ENCODE assay signal across 17 cellular contexts in genomic region chr2:170917219-170917851, GRCh38. TPM values are rescaled to one million over a fixed set of nuclear protein-coding genes. Genes with fewer than 3 reads are reported as not detected.
DNase-seq lines count a peak whose midpoint lies in the region; ATAC-seq and TF ChIP-seq lines count a peak whose summit lies in the region.
"Had no signal": no experiment of that assay in that cellular context is flagged by ENCODE, and none has a peak within 500 bp of the region (broad histone marks: within the 10 kb centered on the region; RNA-seq: fewer than 3 reads in every experiment).

No MANE protein-coding gene starts in this region.

- no peak overlapping the region for H2BK12ac ChIP-seq in mesenchymal stem cell (ENCODE audit: low read length in 2 of 2)

- H3K36me3 Mint-ChIP-seq in activated naive CD4-positive, alpha-beta T cell treated with anti-CD3 and anti-CD28 coated beads for 36 hours (ENCODE audit: low read depth): peaks cover 13% of the 10 kb centered on the region
- H3K36me3 Mint-ChIP-seq in activated naive CD4-positive, alpha-beta T cell treated with anti-CD3 and anti-CD28 coated beads, Interleukin-2, amount 10 ng/mL, durations not matched to agents 7 days and 5 days: peaks cover 5% of the 10 kb centered on the region
- peaks cover 47% of the 10 kb centered on the region for H3K36me3 Mint-ChIP-seq in WTC11

- no peak overlapping the region for H2BK120ac ChIP-seq in mesenchymal stem cell (ENCODE audit: low read depth, low read length)

- intact Hi-C loops in activated naive CD4-positive, alpha-beta T cell treated with anti-CD3 and anti-CD28 coated beads for 36 hours (cut with micrococcal nuclease): no loop called here

- ATAC-seq in WTC11 (peak; percentile 82), HG03460 (IDR thresholded peaks at IDR 0.05; ENCODE audit: unreplicated experiment) (no peak), GM21529 (IDR thresholded peaks at IDR 0.05; ENCODE audit: unreplicated experiment) (no peak)

- H4K91ac ChIP-seq in mesenchymal stem cell (ENCODE audit: low read length): peak overlapping the region; percentile 34

- no peak overlapping the region for H2BK5ac ChIP-seq in mesenchymal stem cell (ENCODE audit: low read depth, low read length, poor library complexity, severe bottlenecking)

- no peak overlapping the region for H2BK15ac ChIP-seq in mesenchymal stem cell (ENCODE audit: low read depth, poor library complexity, severe bottlenecking)

- no peak overlapping the region for H3K18ac ChIP-seq in mesenchymal stem cell (ENCODE audit: low read depth in 1 of 2, low read length in 2 of 2)

- 36% methylated on average over 11 of the region's 11 CpGs for WGBS in mesenchymal stem cell

- H3K23ac ChIP-seq in mesenchymal stem cell (ENCODE audit: low read length in 2 of 2): peak overlapping the region in 1 of 2 experiments; percentile 5

- H3K4me3 Mint-ChIP-seq in activated naive CD4-positive, alpha-beta T cell treated with anti-CD3 and anti-CD28 coated beads for 36 hours: no peak overlapping the region
- H3K4me3 Mint-ChIP-seq in activated naive CD4-positive, alpha-beta T cell treated with anti-CD3 and anti-CD28 coated beads, Interleukin-2, amount 10 ng/mL, durations not matched to agents 7 days and 5 days: no peak overlapping the region
- no peak overlapping the region; the same call in 1 of the 2 replicates for H3K4me3 Mint-ChIP-seq in WTC11
- H3K4me3 Mint-ChIP-seq: HFFc6 had no signal

- CTCF ChIA-PET in activated naive CD4-positive, alpha-beta T cell treated with anti-CD3 and anti-CD28 coated beads for 36 hours (lab: Charles Lee): interaction anchor here (1.5 kb wide), 1 partner anchor 12 kb away, joined by 6 read pairs; the partner anchor contains the start of gene GORASP2
- CTCF ChIA-PET in activated naive CD4-positive, alpha-beta T cell treated with anti-CD3 and anti-CD28 coated beads, Interleukin-2, amount 10 ng/mL, durations not matched to agents 7 days and 5 days (lab: Charles Lee): interaction anchor here (2.1 kb wide), 1 partner anchor 11 kb away, joined by 6 read pairs; the partner anchor contains the start of gene GORASP2
- CTCF ChIA-PET in WTC11 (lab: Charles Lee): interaction anchor here (0.9 to 2.8 kb wide), 2 partner anchors 11 to 44 kb away, joined by 4 to 18 read pairs; partner anchors contain the start of gene GORASP2

- no peak overlapping the region for H3K27ac ChIP-seq in mesenchymal stem cell (ENCODE audit: low read length, poor library complexity, severe bottlenecking)
- H3K27ac ChIP-seq: C4-2B had no signal

- no peak for TF ChIP-seq CTCF in WTC11 (IDR thresholded peaks at IDR 0.05)

- H2AK5ac ChIP-seq in mesenchymal stem cell (ENCODE audit: low read length, severe bottlenecking): no peak overlapping the region

- peak overlapping the region; percentile 93 for H4K8ac ChIP-seq in mesenchymal stem cell (ENCODE audit: low read length)

- no peak overlapping the region for H3K9ac ChIP-seq in mesenchymal stem cell (ENCODE audit: low read length)

- peaks cover 35% of the 10 kb centered on the region for H3K9me3 ChIP-seq in mesenchymal stem cell (ENCODE audit: control insufficient read depth, low read length)

- H3K27ac Mint-ChIP-seq in activated naive CD4-positive, alpha-beta T cell treated with anti-CD3 and anti-CD28 coated beads for 36 hours: peak overlapping the region; percentile 3
- H3K27ac Mint-ChIP-seq in activated naive CD4-positive, alpha-beta T cell treated with anti-CD3 and anti-CD28 coated beads, Interleukin-2, amount 10 ng/mL, durations not matched to agents 7 days and 5 days: no peak overlapping the region
- H3K27ac Mint-ChIP-seq in WTC11: peak overlapping the region; percentile 77
- H3K27ac Mint-ChIP-seq: HFFc6, IgD-negative memory B cell had no signal

- peak overlapping the region; percentile 35 to 54 for H3K4ac ChIP-seq in mesenchymal stem cell (ENCODE audit: low read depth in 1 of 2, low read length in 2 of 2)

- H3K27me3 ChIP-seq in mesenchymal stem cell (ENCODE audit: control insufficient read depth in 1 of 2, insufficient read depth in 1 of 2, low read length in 2 of 2): no peaks in the 10 kb centered on the region

- H3K27me3 Mint-ChIP-seq in activated naive CD4-positive, alpha-beta T cell treated with anti-CD3 and anti-CD28 coated beads for 36 hours (ENCODE audit: low read depth): peaks cover 2% of the 10 kb centered on the region
- H3K27me3 Mint-ChIP-seq in activated naive CD4-positive, alpha-beta T cell treated with anti-CD3 and anti-CD28 coated beads, Interleukin-2, amount 10 ng/mL, durations not matched to agents 7 days and 5 days: no peaks in the 10 kb centered on the region
- H3K27me3 Mint-ChIP-seq in WTC11 (ENCODE audit: low read depth): peaks cover 4% of the 10 kb centered on the region; the same call in 1 of the 2 replicates

- H2AFZ ChIP-seq in mesenchymal stem cell (ENCODE audit: low read depth, low read length): peak overlapping the region; percentile 75

- no peaks in the 10 kb centered on the region for H3K79me1 ChIP-seq in mesenchymal stem cell (replicated peaks; ENCODE audit: low read length, poor library complexity, severe bottlenecking)

- H3K4me1 Mint-ChIP-seq in activated naive CD4-positive, alpha-beta T cell treated with anti-CD3 and anti-CD28 coated beads for 36 hours (ENCODE audit: low read depth): no peaks in the 10 kb centered on the region
- no peaks in the 10 kb centered on the region for H3K4me1 Mint-ChIP-seq in activated naive CD4-positive, alpha-beta T cell treated with anti-CD3 and anti-CD28 coated beads, Interleukin-2, amount 10 ng/mL, durations not matched to agents 7 days and 5 days
- H3K4me1 Mint-ChIP-seq in WTC11: peaks cover 4% of the 10 kb centered on the region
- H3K4me1 Mint-ChIP-seq: IgD-negative memory B cell had no signal

- H3K4me1 ChIP-seq in mesenchymal stem cell (ENCODE audit: control insufficient read depth, insufficient read depth, low read depth, low read length): peaks cover 9% of the 10 kb centered on the region

- DNase-seq in activated naive CD4-positive, alpha-beta T cell treated with anti-CD3 and anti-CD28 coated beads for 36 hours: no peak
- DNase-seq in activated naive CD4-positive, alpha-beta T cell treated with anti-CD3 and anti-CD28 coated beads, Interleukin-2, amount 10 ng/mL, durations not matched to agents 7 days and 5 days: no peak
- DNase-seq in WTC11 (ENCODE audit: low spot score): peak; percentile 49
- DNase-seq in mesenchymal stem cell: peak; percentile 8
- no peak for DNase-seq in NCI-H748 treated with DMSO at 0.1 percent for 48 hours (lab: John Stamatoyannopoulos, UW)
- no peak for DNase-seq in cortex of kidney (lab: John Stamatoyannopoulos, UW)
- DNase-seq: COR-L47, DMS153, HFFc6, NCI-H1436 treated with DMSO at 0.1 percent for 48 hours, NCI-H2081, NCI-H345, SHP77 treated with DMSO at 0.1 percent for 48 hours had no signal

- no peak overlapping the region for H3K14ac ChIP-seq in mesenchymal stem cell (ENCODE audit: low read length in 2 of 2)

- POLR2A ChIA-PET in WTC11 (lab: Charles Lee): interaction anchor here (1.0 kb wide), 1 partner anchor 12 kb away, joined by 5 read pairs; the partner anchor contains the start of gene GORASP2

- H3K36me3 ChIP-seq in mesenchymal stem cell (ENCODE audit: control insufficient read depth in 1 of 2, insufficient read depth in 2 of 2, low read depth in 1 of 2, low read length in 2 of 2): peaks cover 0 to 3% of the 10 kb centered on the region in 2 experiments

- H3K4me3 ChIP-seq in mesenchymal stem cell (ENCODE audit: insufficient read depth in 1 of 2, low read depth in 1 of 2, low read length in 2 of 2): peak overlapping the region in 1 of 2 experiments; percentile 34

- H3K9me3 Mint-ChIP-seq in activated naive CD4-positive, alpha-beta T cell treated with anti-CD3 and anti-CD28 coated beads for 36 hours: peaks cover 28% of the 10 kb centered on the region
- H3K9me3 Mint-ChIP-seq in activated naive CD4-positive, alpha-beta T cell treated with anti-CD3 and anti-CD28 coated beads, Interleukin-2, amount 10 ng/mL, durations not matched to agents 7 days and 5 days: peaks cover 31% of the 10 kb centered on the region
- peaks cover 64% of the 10 kb centered on the region for H3K9me3 Mint-ChIP-seq in WTC11

- peak overlapping the region; percentile 20 for H3K4me2 ChIP-seq in mesenchymal stem cell (ENCODE audit: low read length, poor library complexity, severe bottlenecking)

TF ChIP-seq in WTC11, 78 proteins besides CTCF, POLR2A, EP300 and RAD21 (continues in another document):
- TF ChIP-seq ZSCAN18 (CRISPR knock-in tag; IDR thresholded peaks at IDR 0.05) (no peak), ZNF219 (CRISPR knock-in tag; IDR thresholded peaks at IDR 0.05; ENCODE audit: borderline replicate concordance) (no peak), ZNF317 (CRISPR knock-in tag; IDR thresholded peaks at IDR 0.05; ENCODE audit: borderline replicate concordance, low read depth) (no peak), HMGA2 (CRISPR knock-in tag; IDR thresholded peaks at IDR 0.05) (no peak), ZBTB43 (CRISPR knock-in tag; IDR thresholded peaks at IDR 0.05) (no peak), MXD4 (CRISPR knock-in tag; IDR thresholded peaks at IDR 0.05; ENCODE audit: borderline replicate concordance) (no peak), PRRX2 (CRISPR knock-in tag; IDR thresholded peaks at IDR 0.05) (no peak), ELF4 (CRISPR knock-in tag; IDR thresholded peaks at IDR 0.05; ENCODE audit: low read depth) (no peak), TCF7 (CRISPR knock-in tag; IDR thresholded peaks at IDR 0.05; ENCODE audit: low read depth) (no peak)

RNA-seq across cellular contexts. Expression of gene GORASP2, which starts 11.7 kb away (rescaled TPM):
- 10 to 100 TPM; 57.1 to 60.2 TPM for total RNA-seq in activated naive CD4-positive, alpha-beta T cell treated with anti-CD3 and anti-CD28 coated beads for 36 hours
- total RNA-seq in WTC11 (2021): 77.8 to 102 TPM (median 79.2 TPM) in 3 replicates
- polyA plus RNA-seq in mesenchymal stem cell (2013, experiment 1 of 2): 132 TPM
- polyA plus RNA-seq in mesenchymal stem cell (2013, experiment 2 of 2): 130 TPM

Comparison
In these comparisons a context has a peak if more than half of its experiments do, and no peak if none do; other contexts are left out.
1. DNase-seq: peak in WTC11 (single experiment) and mesenchymal stem cell (single experiment); none in activated naive CD4-positive, alpha-beta T cell treated with anti-CD3 and anti-CD28 coated beads for 36 hours (single experiment), activated naive CD4-positive, alpha-beta T cell treated with anti-CD3 and anti-CD28 coated beads, Interleukin-2, amount 10 ng/mL, durations not matched to agents 7 days and 5 days (single experiment), NCI-H748 treated with DMSO at 0.1 percent for 48 hours (single experiment) and cortex of kidney (single experiment).